Comparison of ENCODE assay signal across 11 cellular contexts in the genomic region with DNA sequence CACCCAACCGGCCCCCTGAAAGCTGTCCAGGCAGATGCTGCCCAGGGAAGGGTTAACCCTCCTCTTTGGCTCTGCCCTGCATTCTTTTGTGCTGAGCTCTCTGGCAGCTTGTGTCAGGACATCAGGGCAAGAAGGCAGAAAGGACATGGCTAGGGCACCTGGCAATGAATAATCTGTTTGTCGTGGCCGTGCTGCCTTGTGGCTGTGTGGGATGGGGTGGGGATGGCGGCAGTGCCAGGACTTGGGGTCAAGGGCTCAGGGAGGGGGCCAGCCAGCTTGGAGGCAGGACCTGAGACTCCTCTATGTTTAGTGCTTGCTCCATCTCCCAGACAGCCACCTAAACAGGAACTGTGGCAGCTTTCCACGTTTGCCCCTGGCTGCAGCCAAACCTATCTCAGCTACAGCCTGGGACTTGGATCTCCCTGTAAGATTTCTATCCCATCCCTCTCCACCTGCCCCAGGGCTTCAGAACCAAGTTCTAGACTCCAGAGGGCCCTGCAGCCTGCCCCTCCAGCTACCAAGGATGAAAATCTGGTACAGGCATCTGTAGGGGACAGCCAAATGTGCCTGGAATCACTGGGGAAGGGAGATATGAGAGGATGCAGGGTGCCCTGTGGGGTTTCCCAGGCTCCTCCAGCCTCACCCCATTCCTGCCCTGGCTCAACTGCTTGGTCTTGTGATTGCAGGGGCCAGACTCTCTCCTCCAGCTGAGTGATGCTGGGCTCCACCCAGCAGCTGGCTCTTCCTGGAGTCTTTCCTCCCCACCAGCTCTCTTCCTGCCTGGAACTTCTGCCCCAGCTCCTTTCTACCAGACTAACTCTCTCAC. TPM values are rescaled to one million over a fixed set of nuclear protein-coding genes. Genes with fewer than 3 reads are reported as not detected.
DNase-seq lines count a peak whose midpoint lies in the region; ATAC-seq and TF ChIP-seq lines count a peak whose summit lies in the region.
"Had no signal": no experiment of that assay in that cellular context is flagged by ENCODE, and none has a peak within 500 bp of the region (broad histone marks: within the 10 kb centered on the region; RNA-seq: fewer than 3 reads in every experiment).

No MANE protein-coding gene starts in this region.

- peak; percentile 87 for DNase-seq in Caki2 (ENCODE audit: low read depth)
- DNase-seq in PC-3, result no peak
- no peak for DNase-seq in osteocyte (ENCODE audit: extremely low spot score, unreplicated experiment)
- DNase-seq in effector memory CD4-positive, alpha-beta T cell, result no peak
- no peak for DNase-seq in posterior vena cava (ENCODE audit: low spot score)
- DNase-seq: CD4-positive, alpha-beta memory T cell had no signal

- H3K4me1 ChIP-seq in PC-3 (ENCODE audit: insufficient read depth, low read length) (peaks cover 13% of the 10 kb centered on the region), gastroesophageal sphincter (peaks cover 0 to 21% (median 10%) of the 10 kb centered on the region in 3 donors)
- no peaks in the 10 kb centered on the region for H3K4me1 ChIP-seq in effector memory CD4-positive, alpha-beta T cell (ENCODE audit: control insufficient read depth, insufficient read depth, low read length, poor library complexity, severe bottlenecking)

- CTCF ChIA-PET in PC-3 (lab: Charles Lee), result interaction anchor here (0.6 kb wide), 2 partner anchors 19 to 88 kb away, joined by 3 read pairs; no protein-coding TSS in a partner anchor

- TF ChIP-seq EP300 in gastroesophageal sphincter (IDR thresholded peaks at IDR 0.05), result no peak

- no peaks in the 10 kb centered on the region for H3K36me3 Mint-ChIP-seq in osteocyte (ENCODE audit: unreplicated experiment)
- H3K36me3 Mint-ChIP-seq: CD4-positive, alpha-beta memory T cell had no signal

- no peaks in the 10 kb centered on the region for H3K27me3 ChIP-seq in PC-3 (ENCODE audit: low read length)
- H3K27me3 ChIP-seq in gastroesophageal sphincter, result no peaks in the 10 kb centered on the region
- no peaks in the 10 kb centered on the region for H3K27me3 ChIP-seq in effector memory CD4-positive, alpha-beta T cell (replicated peaks; ENCODE audit: control insufficient read depth, insufficient read depth, low read length, poor library complexity, severe bottlenecking)

- intact Hi-C loops in PC-3 (cut with micrococcal nuclease) (no loop called here), posterior vena cava (cut with DNase I) (no loop called here)

- H4K20me1 ChIP-seq in PC-3 (ENCODE audit: low read length), result no peaks in the 10 kb centered on the region

- no peaks in the 10 kb centered on the region for H3K9me3 ChIP-seq in PC-3 (ENCODE audit: low read length)
- no peaks in the 10 kb centered on the region for H3K9me3 ChIP-seq in gastroesophageal sphincter
- no peaks in the 10 kb centered on the region for H3K9me3 ChIP-seq in effector memory CD4-positive, alpha-beta T cell (ENCODE audit: control insufficient read depth, low read length)

- no peak overlapping the region for H3K4me3 Mint-ChIP-seq in osteocyte (ENCODE audit: unreplicated experiment)
- H3K4me3 Mint-ChIP-seq: CD4-positive, alpha-beta memory T cell; dendritic cell treated with granulocyte-macrophage colony-stimulating factor and Interleukin-4, amounts not matched to agents 40 ng/mL and 50 ng/mL, for 4 days had no signal

- no TSS peak for BruUV-seq in PC-3 (replicated peaks; lab: Mats Ljungman, UMichigan)

- H3K27ac ChIP-seq in PC-3 (ENCODE audit: low read length) (peak overlapping the region; percentile 43), gastroesophageal sphincter (peak overlapping the region in 3 of 4 donors; percentile 48 to 52 (median 50))
- H3K27ac ChIP-seq in effector memory CD4-positive, alpha-beta T cell (ENCODE audit: insufficient read depth, low read length, poor library complexity, severe bottlenecking), result no peak overlapping the region

- ATAC-seq in PC-3 (peak; percentile 71), gastroesophageal sphincter (peak; percentile 65), GM21367 (IDR thresholded peaks at IDR 0.05; ENCODE audit: unreplicated experiment) (no peak), GM18858 (IDR thresholded peaks at IDR 0.05; ENCODE audit: unreplicated experiment) (no peak)

- TF ChIP-seq CTCF in PC-3 (conservative IDR thresholded peaks at IDR 0.05; ENCODE audit: low read depth, low read length) (no peak), gastroesophageal sphincter (IDR thresholded peaks at IDR 0.05) (no peak), osteocyte (IDR thresholded peaks at IDR 0.05) (no peak)

- H2AFZ ChIP-seq in PC-3 (ENCODE audit: low read length), result no peak overlapping the region

- WGBS in gastroesophageal sphincter (ENCODE audit: low coverage in 1 of 2), 2 donors, result 0 to 8% methylated on average over 1 to 2 of the region's 5 CpGs

- H3K79me2 ChIP-seq in PC-3 (ENCODE audit: low read length), result no peaks in the 10 kb centered on the region

- no peak overlapping the region for H3K9ac ChIP-seq in PC-3 (ENCODE audit: low read length)

- H3K4me1 Mint-ChIP-seq in osteocyte (ENCODE audit: unreplicated experiment), result peaks cover 13% of the 10 kb centered on the region

- no peaks in the 10 kb centered on the region for H3K9me2 ChIP-seq in PC-3 (replicated peaks; ENCODE audit: low read length)

- H3K36me3 ChIP-seq in PC-3 (ENCODE audit: low read depth, low read length) (no peaks in the 10 kb centered on the region), gastroesophageal sphincter (no peaks in the 10 kb centered on the region)
- no peaks in the 10 kb centered on the region for H3K36me3 ChIP-seq in effector memory CD4-positive, alpha-beta T cell (ENCODE audit: control insufficient read depth, insufficient read depth, low read length)

- H3K4me3 ChIP-seq in PC-3 (ENCODE audit: low read length) (no peak overlapping the region), gastroesophageal sphincter (no peak overlapping the region)
- H3K4me3 ChIP-seq in effector memory CD4-positive, alpha-beta T cell (ENCODE audit: insufficient read depth, low read depth, low read length, poor library complexity, severe bottlenecking), result no peak overlapping the region

- peak overlapping the region; percentile 15 for H3K27ac Mint-ChIP-seq in osteocyte (ENCODE audit: unreplicated experiment)
- H3K27ac Mint-ChIP-seq: dendritic cell treated with granulocyte-macrophage colony-stimulating factor and Interleukin-4, amounts not matched to agents 40 ng/mL and 50 ng/mL, for 4 days had no signal

- in situ Hi-C loops in Caki2 (cut with HindIII; ENCODE audit: low pct_unique_long_range_greater_than_20kb, low sequenced_read_pairs), result no loop called here

- H3K9me3 Mint-ChIP-seq in osteocyte (ENCODE audit: unreplicated experiment), result no peaks in the 10 kb centered on the region
- H3K9me3 Mint-ChIP-seq: CD4-positive, alpha-beta memory T cell; dendritic cell treated with granulocyte-macrophage colony-stimulating factor and Interleukin-4, amounts not matched to agents 40 ng/mL and 50 ng/mL, for 4 days had no signal

- peak overlapping the region; percentile 18 for H3K4me2 ChIP-seq in PC-3 (ENCODE audit: low read length)

- POLR2A ChIA-PET in PC-3 (lab: Charles Lee; ENCODE audit: unreplicated experiment), result interaction anchor here (0.7 to 1.1 kb wide), 2 partner anchors 96 to 103 kb away, joined by 6 read pairs; partner anchors contain the start of gene ELF3

- H3K27me3 Mint-ChIP-seq in osteocyte (ENCODE audit: unreplicated experiment), result no peaks in the 10 kb centered on the region
- H3K27me3 Mint-ChIP-seq: CD4-positive, alpha-beta memory T cell had no signal

- no peak for TF ChIP-seq POLR2A in gastroesophageal sphincter (IDR thresholded peaks at IDR 0.05)

- no peaks in the 10 kb centered on the region for H3F3A ChIP-seq in PC-3 (ENCODE audit: low read length, unreplicated experiment)

RNA-seq across cellular contexts. Expression of gene GPR37L1, which starts 9.6 kb away (rescaled TPM):
- total RNA-seq in Caki2 (2014; rRNA removed; shearing (Covaris generic); ENCODE audit: low replicate concordance), result not detected in 2 replicates
- total RNA-seq in PC-3 (2014; rRNA removed), result 0.04 TPM in 1 of 2 replicates, not detected in the other
- under 1 TPM; 0.16 to 0.39 (median 0.27) TPM for total RNA-seq in gastroesophageal sphincter
- total RNA-seq in osteocyte, result not detected in 2 replicates
- total RNA-seq in posterior vena cava, result under 1 TPM in 1 of 2 donors, not detected in 1; 0.09 TPM
- total RNA-seq: CD4-positive, alpha-beta memory T cell; NCI-H460 had no signal

RNA-seq across cellular contexts. Expression of gene ARL8A, which starts 31.5 kb away (rescaled TPM):
- 16.9 and 23.9 TPM in 2 replicates for total RNA-seq in Caki2 (2014; rRNA removed; shearing (Covaris generic); ENCODE audit: low replicate concordance)
- 20.4 and 26.4 TPM in 2 replicates for total RNA-seq in PC-3 (2014; rRNA removed)
- total RNA-seq in gastroesophageal sphincter, result 10 to 100 TPM; 34.9 to 57.5 (median 43.6) TPM
- total RNA-seq in osteocyte, result 75.8 and 86.4 TPM in 2 replicates
- 10 to 100 TPM; 85.6 to 94.1 TPM for total RNA-seq in posterior vena cava

RNA-seq across cellular contexts. Expression of gene PTPN7, which starts 47.3 kb away (rescaled TPM):
- total RNA-seq in Caki2 (2014; rRNA removed; shearing (Covaris generic); ENCODE audit: low replicate concordance), result not detected in 2 replicates
- total RNA-seq in PC-3 (2014; rRNA removed) (not detected in 2 replicates), gastroesophageal sphincter (1 to 10 TPM in 3 of 4 donors, under 1 TPM in 1; 0.78 to 2.0 (median 1.7) TPM), osteocyte (not detected in 2 replicates), posterior vena cava (1 to 10 TPM; 1.2 to 2.2 TPM)
- total RNA-seq: NCI-H460 had no signal

Comparison
In these comparisons a context has a peak if more than half of its experiments do, and no peak if none do; other contexts are left out.
1. ATAC-seq: peak in PC-3 (single experiment) and gastroesophageal sphincter (single experiment); none in GM21367 (single experiment) and GM18858 (single experiment).